11 cellular contexts compared by ENCODE assay signal in the genomic region with DNA sequence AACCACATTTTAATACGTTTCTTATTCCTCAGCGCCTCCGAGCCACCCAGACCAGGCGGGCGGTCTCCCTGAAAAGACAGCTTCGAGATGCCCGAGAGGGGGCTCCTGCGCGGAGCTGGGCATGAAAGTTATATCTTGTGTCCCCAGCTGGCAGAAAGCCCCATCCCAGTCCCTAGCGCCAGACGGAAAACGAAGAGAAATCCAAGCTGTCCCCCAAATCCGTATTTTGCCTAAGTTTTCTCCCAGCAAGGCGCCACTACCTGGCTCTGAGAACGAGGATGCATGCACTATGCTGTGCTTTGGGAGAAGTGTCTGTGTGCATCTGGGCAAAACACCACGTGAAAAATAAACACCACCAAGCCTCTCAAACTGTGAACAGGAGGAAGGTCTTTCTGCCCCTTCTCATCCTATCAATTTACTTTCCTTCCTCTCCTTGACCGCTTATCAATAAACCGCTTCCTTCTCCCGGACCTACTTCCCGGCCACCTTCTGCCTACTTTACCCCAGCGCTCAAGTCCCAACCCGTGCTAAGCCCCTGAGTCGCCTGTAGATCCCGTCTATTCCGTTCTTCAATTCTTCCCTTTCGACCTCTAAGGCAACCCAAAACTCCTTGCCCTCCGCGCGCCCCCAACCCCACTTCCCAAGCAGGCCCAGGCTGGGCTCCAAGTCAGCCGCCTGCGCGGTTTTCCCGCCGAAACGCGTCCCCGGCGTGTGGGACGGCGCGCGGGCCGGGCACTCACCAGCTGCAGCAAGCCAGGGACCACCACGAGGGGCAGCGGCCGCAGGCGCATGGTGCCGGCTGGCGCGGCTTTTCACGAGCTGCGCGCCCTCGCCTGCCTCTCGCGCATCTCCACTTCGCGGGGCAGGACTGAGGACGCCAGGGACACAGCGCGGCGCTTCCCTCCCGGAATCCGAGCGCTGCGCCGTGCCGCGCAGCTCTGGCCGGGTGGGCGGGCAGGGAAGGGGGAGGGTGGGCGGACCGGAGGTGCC. TPM values are rescaled to one million over a fixed set of nuclear protein-coding genes. Genes with fewer than 3 reads are reported as not detected.
DNase-seq lines count a peak whose midpoint lies in the region; ATAC-seq, FAIRE-seq and TF ChIP-seq lines count a peak whose summit lies in the region.
"Had no signal": no experiment of that assay in that cellular context is flagged by ENCODE, and none has a peak within 500 bp of the region (broad histone marks: within the 10 kb centered on the region; RNA-seq: fewer than 3 reads in every experiment).

A gene (minus strand): TSS at position 940 of the 990 bp plus-strand sequence. CDS start 149 bp downstream, at position 791.

- peak; percentile 72 for ATAC-seq in Panc1
- ATAC-seq in left cardiac atrium = peak; percentile 61 to 66
- no peak for ATAC-seq in GM19455 (IDR thresholded peaks at IDR 0.05; ENCODE audit: unreplicated experiment)

- H3K36me3 ChIP-seq in Panc1 (ENCODE audit: control insufficient read depth, insufficient read depth, low read length) (no peaks in the 10 kb centered on the region), small intestine (ENCODE audit: control insufficient read depth in 2 of 2, insufficient read depth in 2 of 2, low read length in 2 of 2) (no peaks in the 10 kb centered on the region)

- POLR2A ChIA-PET in Panc1 (lab: Charles Lee) = no interaction called here

- peaks cover 32% of the 10 kb centered on the region for H3K4me1 Mint-ChIP-seq in progenitor cell of endocrine pancreas (ENCODE audit: low read depth)

- H3K9me3 Mint-ChIP-seq in progenitor cell of endocrine pancreas (ENCODE audit: low read depth) = no peaks in the 10 kb centered on the region

- H3K9me3 ChIP-seq in Panc1 (ENCODE audit: control insufficient read depth, insufficient read depth, low read depth, low read length) (no peaks in the 10 kb centered on the region), small intestine (ENCODE audit: control insufficient read depth, low read depth) (no peaks in the 10 kb centered on the region)

- no TSS peak for BruUV-seq in Panc1 (replicated peaks; lab: Mats Ljungman, UMichigan)

- H3K27ac ChIP-seq in Panc1 (ENCODE audit: low read length) (peak within 1 kb of the TSS; percentile 86), small intestine (ENCODE audit: low read depth in 1 of 2, low read length in 1 of 2) (no peak within 1 kb of the TSS)

- H3K4me3 Mint-ChIP-seq in progenitor cell of endocrine pancreas (ENCODE audit: low read depth) = peak within 1 kb of the TSS; percentile 83

- H3K4me3 ChIP-seq in Panc1 (ENCODE audit: low read depth in 2 of 2, low read length in 2 of 2) (peak within 1 kb of the TSS; percentile 44 to 57), small intestine (ENCODE audit: low read depth in 1 of 2, low read length in 2 of 2) (no peak within 1 kb of the TSS)

- peak; percentile 25 for DNase-seq in Daoy (ENCODE audit: low read depth)
- DNase-seq in Panc1 (ENCODE audit: low read depth, low spot score) = no peak
- DNase-seq in left cardiac atrium = no peak
- DNase-seq in progenitor cell of endocrine pancreas (ENCODE audit: low spot score, unreplicated experiment) = peak; percentile 46
- DNase-seq in amniotic stem cell (lab: John Stamatoyannopoulos, UW) = no peak
- DNase-seq in dermis blood vessel endothelial cell = no peak
- no peak for DNase-seq in small intestine
- DNase-seq: erythroblast, NCI-H187 had no signal

- H3K27ac Mint-ChIP-seq in progenitor cell of endocrine pancreas = peak within 1 kb of the TSS; percentile 65

- no peaks in the 10 kb centered on the region for H3K36me3 Mint-ChIP-seq in progenitor cell of endocrine pancreas (ENCODE audit: insufficient read depth)

- FAIRE-seq in small intestine (lab: Jason Lieb, UNC) = no peak

- CTCF ChIA-PET in Panc1 (lab: Charles Lee) = no interaction called here

- WGBS in small intestine, 3 donors = 2 to 8% (median 5%) methylated on average over 47 to 73 of the region's 73 CpGs

- peaks cover 53% of the 10 kb centered on the region for H3K27me3 Mint-ChIP-seq in progenitor cell of endocrine pancreas

- in situ Hi-C loops in Panc1 (cut with HindIII; ENCODE audit: low pct_unique_long_range_greater_than_20kb, low sequenced_read_pairs) = no loop called here

- H3K4me1 ChIP-seq in Panc1 (ENCODE audit: control insufficient read depth, insufficient read depth, low read length) (peaks cover 28% of the 10 kb centered on the region), small intestine (ENCODE audit: control insufficient read depth in 2 of 2, insufficient read depth in 1 of 2, low read depth in 1 of 2, low read length in 1 of 2) (no peaks in the 10 kb centered on the region)

- H3K27me3 ChIP-seq in Panc1 (ENCODE audit: control insufficient read depth, insufficient read depth, low read length) (peaks cover 13% of the 10 kb centered on the region), small intestine (ENCODE audit: control insufficient read depth in 2 of 2, insufficient read depth in 2 of 2, low read length in 2 of 2) (peaks cover 12 to 14% of the 10 kb centered on the region in 2 donors)

- intact Hi-C loops in Panc1 (cut with micrococcal nuclease; ENCODE audit: unreplicated experiment) = loop anchor here (10.0 kb wide), 3 partner anchors 275 to 835 kb away; a partner anchor contains a TSS
- intact Hi-C loops in left cardiac atrium (cut with DNase I) = loop anchor here (5.0 kb wide), 2 partner anchors 407 to 867 kb away; no protein-coding TSS in a partner anchor

- TF ChIP-seq CTCF in Panc1 (IDR thresholded peaks at IDR 0.05) (no peak), progenitor cell of endocrine pancreas (IDR thresholded peaks at IDR 0.05; ENCODE audit: unreplicated experiment) (peak; percentile 25)

RNA-seq across cellular contexts. Expression of the gene that starts here (rescaled TPM):
- total RNA-seq in Daoy (2014; rRNA removed; shearing (Covaris generic)) = 1.4 and 5.6 TPM in 2 replicates
- total RNA-seq in Panc1 (2021; ENCODE audit: unreplicated experiment) (5.4 TPM), left cardiac atrium (not detected), progenitor cell of endocrine pancreas (5.3 and 5.9 TPM in 2 replicates), dermis blood vessel endothelial cell (not detected in 2 replicates)
- 2.5 TPM for polyA plus RNA-seq in Panc1 (2012; ENCODE audit: insufficient read length)
- polyA plus RNA-seq in small intestine = under 1 TPM in 1 of 3 donors, not detected in 2; 0.24 TPM
- total RNA-seq: activated CD8-positive, alpha-beta memory T cell treated with anti-CD3 and anti-CD28 coated beads for 36 hours had no signal

Comparison
In these comparisons a context has a peak if more than half of its experiments do, and no peak if none do; other contexts are left out.
1. Peak in ATAC-seq in left cardiac atrium; RNA of the gene not detected or under 1 TPM.
2. DNase-seq: peak in Daoy (single experiment) and progenitor cell of endocrine pancreas (single experiment); none in Panc1 (single experiment), left cardiac atrium (single experiment), amniotic stem cell (single experiment), dermis blood vessel endothelial cell (single experiment) and small intestine (single experiment).
3. H3K4me3 ChIP-seq: peak in Panc1 (2 of 2); none in small intestine (0 of 2).